ENCODE assay signal across 27 cellular contexts in the genomic region with DNA sequence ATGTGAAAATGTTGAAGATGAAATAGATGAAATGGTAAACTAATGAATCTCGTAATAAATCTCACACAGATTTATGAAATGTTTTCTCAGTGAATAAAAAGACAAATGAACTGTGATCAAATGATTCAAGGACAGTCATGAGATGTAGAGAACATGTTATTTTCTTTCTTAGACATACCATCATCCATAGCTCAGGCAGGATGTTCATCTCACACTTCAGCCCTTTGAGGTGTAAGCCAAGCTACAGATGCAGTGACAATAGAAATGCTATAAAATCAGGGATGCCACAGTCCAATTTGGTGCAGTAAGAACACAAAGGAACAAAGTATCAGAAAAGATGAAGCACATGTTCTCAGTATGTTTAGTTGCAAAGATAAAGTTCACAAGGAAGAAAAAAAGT.
DNase-seq lines count a peak whose midpoint lies in the region; ATAC-seq, FAIRE-seq and TF ChIP-seq lines count a peak whose summit lies in the region.
"Had no signal": no experiment of that assay in that cellular context is flagged by ENCODE, and none has a peak within 500 bp of the region (broad histone marks: within the 10 kb centered on the region; RNA-seq: fewer than 3 reads in every experiment).

No MANE protein-coding gene starts in this region.

- H3K9me2 ChIP-seq in HCT116 (ENCODE audit: insufficient read depth): no peaks in the 10 kb centered on the region

- intact Hi-C loops in Caco-2 (cut with micrococcal nuclease; ENCODE audit: unreplicated experiment) (no loop called here), HCT116 (cut with micrococcal nuclease) (no loop called here), natural killer cell (cut with micrococcal nuclease) (no loop called here), mammary epithelial cell (cut with micrococcal nuclease) (no loop called here)

- H3K27me3 ChIP-seq in Caco-2 (replicated peaks; ENCODE audit: control insufficient read depth, insufficient read depth, low read length): no peaks in the 10 kb centered on the region
- no peaks in the 10 kb centered on the region for H3K27me3 ChIP-seq in HCT116 (ENCODE audit: insufficient read depth, low read length)
- no peaks in the 10 kb centered on the region for H3K27me3 ChIP-seq in astrocyte (ENCODE audit: insufficient read depth, low read length)
- no peaks in the 10 kb centered on the region for H3K27me3 ChIP-seq in mammary epithelial cell (ENCODE audit: insufficient read depth, low read length)
- H3K27me3 ChIP-seq: SJCRH30 had no signal

- H3K79me2 ChIP-seq in HCT116 (ENCODE audit: insufficient read depth, low read length) (peaks cover 6% of the 10 kb centered on the region; the same call in 1 of the 2 replicates), astrocyte (ENCODE audit: insufficient read depth, low read length) (no peaks in the 10 kb centered on the region), mammary epithelial cell (ENCODE audit: insufficient read depth, low read length) (no peaks in the 10 kb centered on the region)

- H3K4me1 ChIP-seq in Caco-2: peaks cover 15% of the 10 kb centered on the region
- H3K4me1 ChIP-seq in HCT116 (ENCODE audit: control insufficient read depth in 1 of 2, insufficient read depth in 2 of 2, low read length in 2 of 2): peaks cover 71 to 85% of the 10 kb centered on the region in 2 experiments
- H3K4me1 ChIP-seq in astrocyte (ENCODE audit: insufficient read depth, low read length): peaks cover 17% of the 10 kb centered on the region
- peaks cover 3% of the 10 kb centered on the region for H3K4me1 ChIP-seq in mammary epithelial cell (ENCODE audit: insufficient read depth, low read length)
- H3K4me1 ChIP-seq: SJCRH30 had no signal

- ATAC-seq in HCT116: no peak
- ATAC-seq in natural killer cell: peak; percentile 60 to 64 (median 63)
- ATAC-seq in GM21526 (IDR thresholded peaks at IDR 0.05; ENCODE audit: low FRiP score, unreplicated experiment): no peak
- ATAC-seq: CD8-positive, alpha-beta T cell; PC-3; Right ventricle myocardium inferior; SK-N-SH treated with all-trans-retinoic acid at 6 μM for 48 hours had no signal

- H3K36me3 ChIP-seq in Caco-2 (ENCODE audit: control insufficient read depth, insufficient read depth, low read length): no peaks in the 10 kb centered on the region
- H3K36me3 ChIP-seq in HCT116 (ENCODE audit: control insufficient read depth in 1 of 2, insufficient read depth in 2 of 2, low read length in 2 of 2): no peaks in the 10 kb centered on the region
- H3K36me3 ChIP-seq in astrocyte (ENCODE audit: insufficient read depth, low read length): no peaks in the 10 kb centered on the region
- H3K36me3 ChIP-seq in mammary epithelial cell (ENCODE audit: insufficient read depth, low read length): no peaks in the 10 kb centered on the region
- H3K36me3 ChIP-seq: SJCRH30 had no signal

- CTCF ChIA-PET in Caco-2 (lab: Charles Lee) (no interaction called here), HCT116 (lab: Charles Lee) (no interaction called here), mammary epithelial cell (lab: Charles Lee; ENCODE audit: low non-redundant PET) (no interaction called here)

- no peaks in the 10 kb centered on the region for H3K9me3 ChIP-seq in Caco-2
- H3K9me3 ChIP-seq in HCT116 (ENCODE audit: control insufficient read depth in 1 of 2, insufficient read depth in 1 of 2, low read depth in 1 of 2, low read length in 2 of 2): no peaks in the 10 kb centered on the region
- no peaks in the 10 kb centered on the region for H3K9me3 ChIP-seq in astrocyte (ENCODE audit: insufficient read depth, low read depth, low read length)
- H3K9me3 ChIP-seq in mammary epithelial cell (replicated peaks; ENCODE audit: insufficient read depth, low read length): no peaks in the 10 kb centered on the region
- H3K9me3 ChIP-seq: SJCRH30 had no signal

- dilution Hi-C loops in mammary epithelial cell (cut with HindIII; ENCODE audit: low sequenced_read_pairs): no loop called here

- TF ChIP-seq CTCF in Caco-2 (IDR thresholded peaks at IDR 0.05; ENCODE audit: insufficient read depth in 1 of 2, low read depth in 1 of 2, low read length in 1 of 2, severe bottlenecking in 1 of 2, unreplicated experiment in 1 of 2) (no peak), HCT116 (IDR thresholded peaks at IDR 0.05 in 2 of 3, conservative IDR thresholded peaks at IDR 0.05 in 1 of 3; ENCODE audit: borderline replicate concordance in 1 of 3, insufficient read depth in 1 of 3, low read depth in 2 of 3, low read length in 2 of 3) (no peak), astrocyte (IDR thresholded peaks at IDR 0.05; ENCODE audit: insufficient read depth, low read depth, low read length) (no peak), natural killer cell (IDR thresholded peaks at IDR 0.05) (no peak), mammary epithelial cell (conservative IDR thresholded peaks at IDR 0.05 in 1 of 2, IDR thresholded peaks at IDR 0.05 in 1 of 2; ENCODE audit: extremely low read depth in 1 of 2, insufficient read depth in 1 of 2, low read depth in 1 of 2, low read length in 2 of 2) (no peak)

- no peak overlapping the region for H3K4me2 ChIP-seq in HCT116 (ENCODE audit: low read length)
- H3K4me2 ChIP-seq in astrocyte (ENCODE audit: low read length): no peak overlapping the region
- H3K4me2 ChIP-seq in mammary epithelial cell (ENCODE audit: insufficient read depth, low read depth, low read length): no peak overlapping the region

- FAIRE-seq in astrocyte (lab: Jason Lieb, UNC): peak; percentile 45

- DNase-seq in Caco-2: no peak
- DNase-seq in HCT116 (ENCODE audit: low read depth, low spot score): no peak
- no peak for DNase-seq in astrocyte (ENCODE audit: low read depth)
- DNase-seq in natural killer cell: no peak
- no peak for DNase-seq in NCI-H82 (lab: John Stamatoyannopoulos, UW)
- no peak for DNase-seq in mammary epithelial cell
- DNase-seq in DMS153 treated with DMSO at 0.1 percent for 48 hours (lab: John Stamatoyannopoulos, UW; ENCODE audit: unreplicated experiment): no peak
- DNase-seq: CD8-positive, alpha-beta T cell; DMS 273 treated with DMSO at 0.1 percent for 48 hours; DMS79 treated with DMSO at 0.1 percent for 48 hours; GM23248; H9; HFFc6; MV-4-11; NCI-H1105; NCI-H1436 treated with DMSO at 0.1 percent for 48 hours; NCI-H187 treated with DMSO at 0.1 percent for 48 hours; NCI-H2107; NCI-H524; NCI-H748 treated with DMSO at 0.1 percent for 48 hours; PC-3; SJCRH30 had no signal

- no peak for TF ChIP-seq RAD21 in HCT116 (IDR thresholded peaks at IDR 0.05; ENCODE audit: low read depth)

- peaks cover 19% of the 10 kb centered on the region for H3K4me1 Mint-ChIP-seq in Caco-2 (ENCODE audit: low read depth, unreplicated experiment)
- peaks cover 26% of the 10 kb centered on the region for H3K4me1 Mint-ChIP-seq in astrocyte (ENCODE audit: low read depth, unreplicated experiment)
- peaks cover 0 to 16% of the 10 kb centered on the region in 2 donors for H3K4me1 Mint-ChIP-seq in natural killer cell
- H3K4me1 Mint-ChIP-seq: B cell had no signal

- H3K4me3 ChIP-seq in Caco-2 (ENCODE audit: low read depth, low read length) (no peak overlapping the region), HCT116 (replicated peaks in 1 of 2; ENCODE audit: low read depth in 1 of 2, low read length in 2 of 2) (no peak overlapping the region), astrocyte (ENCODE audit: insufficient read depth, low read depth, low read length) (no peak overlapping the region), mammary epithelial cell (replicated peaks in 1 of 3; ENCODE audit: insufficient read depth in 1 of 3, low read depth in 2 of 3, low read length in 3 of 3) (no peak overlapping the region)
- H3K4me3 ChIP-seq: GM23248, SJCRH30 had no signal

- TF ChIP-seq POLR2A in HCT116 (IDR thresholded peaks at IDR 0.05; ENCODE audit: borderline replicate concordance, extremely low read depth, insufficient read depth, insufficient read length): no peak

- no peaks in the 10 kb centered on the region for H3K36me3 Mint-ChIP-seq in Caco-2 (ENCODE audit: insufficient read depth, unreplicated experiment)
- peaks cover 1% of the 10 kb centered on the region for H3K36me3 Mint-ChIP-seq in astrocyte (ENCODE audit: low read depth, unreplicated experiment)
- no peaks in the 10 kb centered on the region for H3K36me3 Mint-ChIP-seq in natural killer cell
- H3K36me3 Mint-ChIP-seq: CD8-positive, alpha-beta T cell had no signal

- RAD21 ChIA-PET in HCT116 (lab: Charles Lee; ENCODE audit: low non-redundant PET in 1 of 2, low total read pairs in 2 of 2, uncharacterized antibody in 2 of 2, unreplicated experiment in 2 of 2): no interaction called here

- no peaks in the 10 kb centered on the region for H4K20me1 ChIP-seq in HCT116 (ENCODE audit: insufficient read depth)
- no peaks in the 10 kb centered on the region for H4K20me1 ChIP-seq in astrocyte (ENCODE audit: insufficient read depth, low read length)
- no peaks in the 10 kb centered on the region for H4K20me1 ChIP-seq in mammary epithelial cell (ENCODE audit: insufficient read depth, low read length)

- WGBS in mammary epithelial cell (ENCODE audit: low coverage, missing lambda C conversion rate): 100% methylated on average over 1 of the region's 1 CpG

- POLR2A ChIA-PET in Caco-2 (lab: Charles Lee): no interaction called here
- POLR2A ChIA-PET in HCT116 (lab: Charles Lee): interaction anchor here (0.9 to 1.0 kb wide), 2 partner anchors 11 to 13 kb away, joined by 3 read pairs; no protein-coding TSS in a partner anchor

- H3K9me3 Mint-ChIP-seq in Caco-2 (ENCODE audit: unreplicated experiment) (no peaks in the 10 kb centered on the region), astrocyte (ENCODE audit: unreplicated experiment) (no peaks in the 10 kb centered on the region), natural killer cell (no peaks in the 10 kb centered on the region)
- H3K9me3 Mint-ChIP-seq: CD8-positive, alpha-beta T cell; H9; HFFc6 had no signal

- peak overlapping the region; percentile 57 for H3K27ac Mint-ChIP-seq in Caco-2 (ENCODE audit: unreplicated experiment)
- H3K27ac Mint-ChIP-seq in astrocyte (ENCODE audit: unreplicated experiment): no peak overlapping the region
- peak overlapping the region; percentile 5 to 78 for H3K27ac Mint-ChIP-seq in natural killer cell
- H3K27ac Mint-ChIP-seq: B cell; CD8-positive, alpha-beta T cell; HFFc6 had no signal

- H2AFZ ChIP-seq in HCT116 (ENCODE audit: low read depth, low read length, poor library complexity, severe bottlenecking) (no peak overlapping the region), astrocyte (ENCODE audit: low read depth, low read length) (no peak overlapping the region), mammary epithelial cell (ENCODE audit: low read depth, low read length) (no peak overlapping the region)

- no TSS peak for BruUV-seq in Caco-2 (replicated peaks; lab: Mats Ljungman, UMichigan)
- no TSS peak for BruUV-seq in HCT116 (replicated peaks; lab: Mats Ljungman, UMichigan)
- no TSS peak for BruUV-seq in mammary epithelial cell (replicated peaks; lab: Mats Ljungman, UMichigan)

- in situ Hi-C loops in mammary epithelial cell (cut with MboI; ENCODE audit: low sequenced_read_pairs in 2 of 2): no loop called here

- H3K27me3 Mint-ChIP-seq in Caco-2 (ENCODE audit: insufficient read depth, unreplicated experiment): no peaks in the 10 kb centered on the region
- H3K27me3 Mint-ChIP-seq in astrocyte (ENCODE audit: low read depth, unreplicated experiment): no peaks in the 10 kb centered on the region
- peaks cover 0 to 8% of the 10 kb centered on the region in 2 donors for H3K27me3 Mint-ChIP-seq in natural killer cell (ENCODE audit: low read depth in 2 of 2)

- H3K4me3 Mint-ChIP-seq in Caco-2 (ENCODE audit: unreplicated experiment): no peak overlapping the region
- no peak overlapping the region for H3K4me3 Mint-ChIP-seq in astrocyte (ENCODE audit: unreplicated experiment)
- H3K4me3 Mint-ChIP-seq in natural killer cell: peak overlapping the region; percentile 41
- H3K4me3 Mint-ChIP-seq: B cell; CD8-positive, alpha-beta T cell; H9; HFFc6 had no signal

- H3K9ac ChIP-seq in HCT116 (ENCODE audit: low read length) (no peak overlapping the region), astrocyte (ENCODE audit: low read length) (no peak overlapping the region), mammary epithelial cell (ENCODE audit: insufficient read depth, low read length) (no peak overlapping the region)
- H3K9ac ChIP-seq: GM23248 had no signal

- H3K27ac ChIP-seq in HCT116 (ENCODE audit: low read depth, low read length) (peak overlapping the region; percentile 100), astrocyte (ENCODE audit: low read depth, low read length) (no peak overlapping the region), mammary epithelial cell (ENCODE audit: insufficient read depth, low read depth, low read length) (no peak overlapping the region)
- H3K27ac ChIP-seq: C4-2B, GM23248, SJCRH30 had no signal

Comparison
In these comparisons a context has a peak if more than half of its experiments do, and no peak if none do; other contexts are left out.
1. ATAC-seq: peak in natural killer cell (3 of 3); none in HCT116 (single experiment) and GM21526 (single experiment).